17 cellular contexts compared by ENCODE assay signal in genomic region chr7:112252141-112252540, GRCh38. TPM values are rescaled to one million over a fixed set of nuclear protein-coding genes. Genes with fewer than 3 reads are reported as not detected.
DNase-seq lines count a peak whose midpoint lies in the region; TF ChIP-seq lines count a peak whose summit lies in the region.
"Had no signal": no experiment of that assay in that cellular context is flagged by ENCODE, and none has a peak within 500 bp of the region (broad histone marks: within the 10 kb centered on the region; RNA-seq: fewer than 3 reads in every experiment).

No MANE protein-coding gene starts in this region.

- H3K9me3 ChIP-seq in HUES64 (ENCODE audit: insufficient read depth, low read depth, low read length), result no peaks in the 10 kb centered on the region
- H3K9me3 ChIP-seq in effector memory CD4-positive, alpha-beta T cell (ENCODE audit: control insufficient read depth, low read length), result no peaks in the 10 kb centered on the region
- H3K9me3 ChIP-seq: Peyer's patch had no signal

- BruUV-seq in MCF 10A (replicated peaks; lab: Mats Ljungman, UMichigan), result no TSS peak

- DNase-seq in chondrocyte (ENCODE audit: low spot score) (no peak), medulla oblongata (ENCODE audit: extremely low spot score) (peak; percentile 78), MCF 10A (ENCODE audit: unreplicated experiment) (no peak), T-helper 9 cell (no peak)
- no peak for DNase-seq in effector memory CD4-positive, alpha-beta T cell
- DNase-seq: CD8-positive, alpha-beta memory T cell; DMS79; H7; HFFc6; NCI-H1048; NCI-H146; NCI-H2081 treated with DMSO at 0.1 percent for 48 hours; NCI-H446 treated with DMSO at 0.1 percent for 48 hours; Peyer's patch had no signal

- H3K4me3 Mint-ChIP-seq in chondrocyte (ENCODE audit: unreplicated experiment), result no peak overlapping the region
- H3K4me3 Mint-ChIP-seq in MCF 10A (ENCODE audit: unreplicated experiment), result no peak overlapping the region
- H3K4me3 Mint-ChIP-seq: CD8-positive, alpha-beta memory T cell; HFFc6 had no signal

- H3K27me3 ChIP-seq in HUES64 (ENCODE audit: insufficient read depth, low read length), result peaks cover 45% of the 10 kb centered on the region
- H3K27me3 ChIP-seq in effector memory CD4-positive, alpha-beta T cell (replicated peaks; ENCODE audit: control insufficient read depth, insufficient read depth, low read length, poor library complexity, severe bottlenecking), result no peaks in the 10 kb centered on the region
- H3K27me3 ChIP-seq: BLaER1 treated with 17β-estradiol and CSF1 and Interleukin-3, amounts not matched to agents 10 nM and 100 nM; Peyer's patch had no signal

- intact Hi-C loops in MCF 10A (cut with micrococcal nuclease), result no loop called here

- POLR2A ChIA-PET in MCF 10A (lab: Yijun Ruan, JAX), result interaction anchor here (0.6 kb wide), 1 partner anchor 54 kb away, joined by 3 read pairs; no protein-coding TSS in a partner anchor

- H3K36me3 ChIP-seq in HUES64 (ENCODE audit: insufficient read depth, low read length), result no peaks in the 10 kb centered on the region
- no peaks in the 10 kb centered on the region for H3K36me3 ChIP-seq in effector memory CD4-positive, alpha-beta T cell (ENCODE audit: control insufficient read depth, insufficient read depth, low read length)
- H3K36me3 ChIP-seq: Peyer's patch had no signal

- H3K9me3 Mint-ChIP-seq in chondrocyte (ENCODE audit: low read depth), result no peaks in the 10 kb centered on the region
- no peaks in the 10 kb centered on the region for H3K9me3 Mint-ChIP-seq in MCF 10A (ENCODE audit: unreplicated experiment)
- H3K9me3 Mint-ChIP-seq: CD8-positive, alpha-beta memory T cell; HFFc6 had no signal

- peaks cover 70% of the 10 kb centered on the region for H3K4me1 ChIP-seq in HUES64 (ENCODE audit: insufficient read depth, low read length)
- H3K4me1 ChIP-seq in effector memory CD4-positive, alpha-beta T cell (ENCODE audit: control insufficient read depth, insufficient read depth, low read length, poor library complexity, severe bottlenecking), result no peaks in the 10 kb centered on the region
- H3K4me1 ChIP-seq: Peyer's patch had no signal

- 83% methylated on average over 3 of the region's 3 CpGs for WGBS in HUES64

- H3K27ac ChIP-seq in HUES64 (ENCODE audit: low read depth, low read length) (0 out of 2 replicates have a peak overlapping the region, but pooled peaks have one; percentile 10), temporal lobe (ENCODE audit: low read depth, low read length) (peak overlapping the region; percentile 79)
- H3K27ac ChIP-seq in effector memory CD4-positive, alpha-beta T cell (ENCODE audit: insufficient read depth, low read length, poor library complexity, severe bottlenecking), result no peak overlapping the region
- H3K27ac ChIP-seq: BLaER1 treated with 17β-estradiol and CSF1 and Interleukin-3, amounts not matched to agents 10 nM and 100 nM; Peyer's patch had no signal

- H3K4me3 ChIP-seq in HUES64 (ENCODE audit: low read length), result no peak overlapping the region
- H3K4me3 ChIP-seq in effector memory CD4-positive, alpha-beta T cell (ENCODE audit: insufficient read depth, low read depth, low read length, poor library complexity, severe bottlenecking), result no peak overlapping the region
- H3K4me3 ChIP-seq: BLaER1 treated with 17β-estradiol and CSF1 and Interleukin-3, amounts not matched to agents 10 nM and 100 nM; Peyer's patch had no signal

- TF ChIP-seq CTCF in chondrocyte (IDR thresholded peaks at IDR 0.05) (no peak), MCF 10A (IDR thresholded peaks at IDR 0.05; ENCODE audit: unreplicated experiment) (no peak)

- no peaks in the 10 kb centered on the region for H3K27me3 Mint-ChIP-seq in chondrocyte (ENCODE audit: low read depth)
- H3K27me3 Mint-ChIP-seq in MCF 10A (ENCODE audit: insufficient read depth, unreplicated experiment), result no peaks in the 10 kb centered on the region
- H3K27me3 Mint-ChIP-seq: CD8-positive, alpha-beta memory T cell had no signal

- H3K9ac ChIP-seq in HUES64 (ENCODE audit: low read depth, low read length), result no peak overlapping the region
- H3K9ac ChIP-seq: BLaER1 treated with 17β-estradiol and CSF1 and Interleukin-3, amounts not matched to agents 10 nM and 100 nM had no signal

- H3K4me1 Mint-ChIP-seq in chondrocyte (ENCODE audit: low read depth) (peaks cover 26% of the 10 kb centered on the region), MCF 10A (ENCODE audit: insufficient read depth, unreplicated experiment) (peaks cover 7% of the 10 kb centered on the region)

- H3K27ac Mint-ChIP-seq in chondrocyte (ENCODE audit: unreplicated experiment) (peak overlapping the region; percentile 10), MCF 10A (ENCODE audit: low read depth, unreplicated experiment) (no peak overlapping the region)
- H3K27ac Mint-ChIP-seq: CD8-positive, alpha-beta memory T cell; HFFc6 had no signal

- H3K36me3 Mint-ChIP-seq in chondrocyte (ENCODE audit: low read depth), result peaks cover 2% of the 10 kb centered on the region
- H3K36me3 Mint-ChIP-seq in MCF 10A (ENCODE audit: insufficient read depth, unreplicated experiment), result no peaks in the 10 kb centered on the region

- CTCF ChIA-PET in MCF 10A (lab: Yijun Ruan, JAX), result no interaction called here

RNA-seq across cellular contexts. Expression of gene ZNF277, which starts 45.6 kb away (rescaled TPM):
- 19.8 TPM for polyA plus RNA-seq in HUES64 (2013, experiment 1 of 2)
- polyA plus RNA-seq in HUES64 (2013, experiment 2 of 2), result 22.9 TPM
- 15.5 to 18.8 TPM (median 16.2 TPM) in 3 replicates for total RNA-seq in chondrocyte
- 56.3 TPM for total RNA-seq in temporal lobe
- total RNA-seq in MCF 10A (2022), result 17.1 and 19.9 TPM in 2 replicates

RNA-seq across cellular contexts. Expression of gene DOCK4, which starts 45.9 kb away (rescaled TPM):
- polyA plus RNA-seq in HUES64 (2013, experiment 1 of 2), result 13.9 TPM
- polyA plus RNA-seq in HUES64 (2013, experiment 2 of 2), result 14.3 TPM
- total RNA-seq in chondrocyte (43.0 to 102 TPM (median 48.8 TPM) in 3 replicates), temporal lobe (81.6 TPM), MCF 10A (2022) (28.0 and 31.4 TPM in 2 replicates)
- polyA plus RNA-seq: CD8-positive, alpha-beta memory T cell had no signal
